19 cellular contexts compared by ENCODE assay signal in genomic region chr21:41658321-41658720, GRCh38.
A peak's percentile ranks its signal among the peaks of the same experiment; 100 is the strongest.
DNase-seq lines count a peak whose midpoint lies in the region; ATAC-seq, FAIRE-seq and TF ChIP-seq lines count a peak whose summit lies in the region.
"Had no signal": no experiment of that assay in that cellular context is flagged by ENCODE, and none has a peak within 500 bp of the region (broad histone marks: within the 10 kb centered on the region; RNA-seq: fewer than 3 reads in every experiment).

No MANE protein-coding gene starts in this region.

- no peak overlapping the region for H4K91ac ChIP-seq in neuronal stem cell (ENCODE audit: low read depth, low read length, poor library complexity)

- no peak overlapping the region for H2BK12ac ChIP-seq in neuronal stem cell (ENCODE audit: low read length)

- no peak overlapping the region for H3K14ac ChIP-seq in neuronal stem cell (ENCODE audit: low read length)

- no peak overlapping the region for H3K4ac ChIP-seq in neuronal stem cell (ENCODE audit: low read length)

- no peak overlapping the region for H3K4me3 Mint-ChIP-seq in naive thymus-derived CD8-positive, alpha-beta T cell
- H3K4me3 Mint-ChIP-seq: CD4-positive, CD25-positive, alpha-beta regulatory T cell had no signal

- no peak for TF ChIP-seq CTCF in bronchial epithelial cell (IDR thresholded peaks at IDR 0.05; ENCODE audit: insufficient read depth, low read length, severe bottlenecking)
- TF ChIP-seq CTCF in keratinocyte (optimal IDR thresholded peaks at IDR 0.05 in 1 of 3, IDR thresholded peaks at IDR 0.05 in 1 of 3, conservative IDR thresholded peaks at IDR 0.05 in 1 of 3; ENCODE audit: extremely low read depth in 1 of 3, insufficient read depth in 2 of 3, low read length in 3 of 3), result no peak

- no peak for TF ChIP-seq POLR2A in H54 (IDR thresholded peaks at IDR 0.05; ENCODE audit: low read depth, low read length)

- no peak overlapping the region for H3K9ac ChIP-seq in keratinocyte (ENCODE audit: control insufficient read depth, extremely low read depth, insufficient read depth, low read length)
- H3K9ac ChIP-seq in neuronal stem cell (ENCODE audit: low read depth, low read length, poor library complexity), result no peak overlapping the region
- H3K9ac ChIP-seq: GM23248 had no signal

- no peak for DNase-seq in bronchial epithelial cell (ENCODE audit: low read depth)
- no peak for DNase-seq in keratinocyte (ENCODE audit: low read depth, low spot score)
- no peak for DNase-seq in neuronal stem cell (ENCODE audit: low spot score)
- no peak for DNase-seq in H54 (ENCODE audit: insufficient read length, low spot score)
- DNase-seq in naive thymus-derived CD8-positive, alpha-beta T cell, result no peak
- no peak for DNase-seq in NCI-H2171 (lab: John Stamatoyannopoulos, UW)
- DNase-seq: CD4-positive, CD25-positive, alpha-beta regulatory T cell; EL; GF-D8; GM23248; HCEC 1CT; IMR-90; NCI-H1105 treated with DMSO at 0.1 percent for 48 hours; NCI-H1694; NCI-H2081; NCI-H446 treated with DMSO at 0.1 percent for 48 hours; NCI-H526 treated with DMSO at 0.1 percent for 48 hours; Right ventricle myocardium superior had no signal

- no peak overlapping the region for H2BK120ac ChIP-seq in neuronal stem cell (ENCODE audit: low read depth, low read length)

- no peak overlapping the region for H3K18ac ChIP-seq in neuronal stem cell (ENCODE audit: low read length)

- no peak overlapping the region for H4K8ac ChIP-seq in neuronal stem cell (ENCODE audit: low read depth, low read length)

- H3K27ac Mint-ChIP-seq in naive thymus-derived CD8-positive, alpha-beta T cell, result no peak overlapping the region
- H3K27ac Mint-ChIP-seq: CD4-positive, CD25-positive, alpha-beta regulatory T cell had no signal

- H3K27me3 ChIP-seq in bronchial epithelial cell (ENCODE audit: control insufficient read depth, insufficient read depth, low read length) (no peaks in the 10 kb centered on the region), keratinocyte (ENCODE audit: control insufficient read depth, extremely low read depth, insufficient read depth, low read length) (no peaks in the 10 kb centered on the region), neuronal stem cell (ENCODE audit: control insufficient read depth in 3 of 3, insufficient read depth in 3 of 3, low read depth in 1 of 3, low read length in 3 of 3) (no peaks in the 10 kb centered on the region)

- no peak overlapping the region for H2AK5ac ChIP-seq in neuronal stem cell (ENCODE audit: low read depth, low read length)

- H3K36me3 Mint-ChIP-seq in naive thymus-derived CD8-positive, alpha-beta T cell, result no peaks in the 10 kb centered on the region
- H3K36me3 Mint-ChIP-seq: CD4-positive, CD25-positive, alpha-beta regulatory T cell had no signal

- no peak overlapping the region for H2BK15ac ChIP-seq in neuronal stem cell (ENCODE audit: low read length)

- WGBS in neuronal stem cell (ENCODE audit: extremely low coverage in 2 of 2, insufficient read length in 2 of 2, insufficient replicate concordance in 1 of 2), 2 donors, result no CpG with 5 or more reads among the region's 5 CpGs

- H3K9me3 ChIP-seq in keratinocyte (ENCODE audit: control insufficient read depth, low read depth, low read length) (no peaks in the 10 kb centered on the region), neuronal stem cell (replicated peaks in 1 of 2; ENCODE audit: control insufficient read depth in 2 of 2, insufficient read depth in 1 of 2, low read depth in 1 of 2, low read length in 2 of 2) (no peaks in the 10 kb centered on the region)

- H3K79me2 ChIP-seq in keratinocyte (ENCODE audit: control insufficient read depth, insufficient read depth, low read length), result no peaks in the 10 kb centered on the region

- H3K27me3 Mint-ChIP-seq in naive thymus-derived CD8-positive, alpha-beta T cell, result peaks cover 2 to 19% (median 8%) of the 10 kb centered on the region in 5 donors

- no peaks in the 10 kb centered on the region for H3K4me1 Mint-ChIP-seq in naive thymus-derived CD8-positive, alpha-beta T cell
- H3K4me1 Mint-ChIP-seq: CD4-positive, CD25-positive, alpha-beta regulatory T cell had no signal

- H3K4me2 ChIP-seq in keratinocyte (ENCODE audit: control insufficient read depth, extremely low read depth, insufficient read depth, low read depth, low read length), result no peak overlapping the region
- H3K4me2 ChIP-seq in neuronal stem cell (ENCODE audit: insufficient read depth, low read length, poor library complexity, severe bottlenecking), result no peak overlapping the region

- H3K4me3 ChIP-seq in bronchial epithelial cell (ENCODE audit: low read depth, low read length), result no peak overlapping the region
- H3K4me3 ChIP-seq in keratinocyte (ENCODE audit: control insufficient read depth in 2 of 3, extremely low read depth in 1 of 3, insufficient read depth in 2 of 3, low read depth in 1 of 3, low read length in 3 of 3), result no peak overlapping the region
- H3K4me3 ChIP-seq in neuronal stem cell (ENCODE audit: low read length in 2 of 2), result no peak overlapping the region
- H3K4me3 ChIP-seq: GM23248 had no signal

- no peaks in the 10 kb centered on the region for H3K79me1 ChIP-seq in neuronal stem cell (ENCODE audit: low read depth, low read length)

- peak; percentile 95 for FAIRE-seq in bronchial epithelial cell (lab: Jason Lieb, UNC)
- peak; percentile 26 for FAIRE-seq in keratinocyte (lab: Jason Lieb, UNC)
- no peak for FAIRE-seq in H54 (lab: Jason Lieb, UNC)

- H3K4me1 ChIP-seq in keratinocyte (ENCODE audit: control insufficient read depth, extremely low read depth, insufficient read depth, low read length), result peaks cover 15% of the 10 kb centered on the region
- peaks cover 3 to 13% of the 10 kb centered on the region in 2 donors for H3K4me1 ChIP-seq in neuronal stem cell (ENCODE audit: control insufficient read depth in 2 of 2, insufficient read depth in 1 of 2, low read depth in 1 of 2, low read length in 2 of 2)

- H4K20me1 ChIP-seq in keratinocyte (ENCODE audit: control insufficient read depth, extremely low read depth, insufficient read depth, low read length), result no peaks in the 10 kb centered on the region

- dilution Hi-C loops in keratinocyte (cut with MboI; ENCODE audit: extremely low pct_ligation_motif_present, low sequenced_read_pairs), result no loop called here

- H3K9me1 ChIP-seq in keratinocyte (ENCODE audit: control insufficient read depth, extremely low read depth, insufficient read depth, low read length), result no peaks in the 10 kb centered on the region

- H3K36me3 ChIP-seq in bronchial epithelial cell (ENCODE audit: control insufficient read depth, insufficient read depth, low read length) (no peaks in the 10 kb centered on the region), keratinocyte (ENCODE audit: control insufficient read depth in 2 of 2, extremely low read depth in 1 of 2, insufficient read depth in 2 of 2, low read length in 2 of 2) (no peaks in the 10 kb centered on the region), neuronal stem cell (replicated peaks in 1 of 2; ENCODE audit: control insufficient read depth in 2 of 2, insufficient read depth in 2 of 2, low read length in 2 of 2) (no peaks in the 10 kb centered on the region)

- H3K27ac ChIP-seq in keratinocyte (ENCODE audit: control insufficient read depth, insufficient read depth, low read length) (no peak overlapping the region), neuronal stem cell (replicated peaks; ENCODE audit: low read length) (no peak overlapping the region)
- H3K27ac ChIP-seq: GM23248 had no signal

- POLR2A ChIA-PET in naive thymus-derived CD8-positive, alpha-beta T cell (lab: Charles Lee), result no interaction called here

- no peak for ATAC-seq in naive thymus-derived CD8-positive, alpha-beta T cell
- no peak for ATAC-seq in HG03039 (IDR thresholded peaks at IDR 0.05; ENCODE audit: unreplicated experiment)

- H3K9me3 Mint-ChIP-seq in naive thymus-derived CD8-positive, alpha-beta T cell, result no peaks in the 10 kb centered on the region

- no peak overlapping the region for H3K23ac ChIP-seq in neuronal stem cell (ENCODE audit: low read depth, low read length, poor library complexity)

- no peak overlapping the region for H2BK5ac ChIP-seq in neuronal stem cell (ENCODE audit: low read length)

- no peak overlapping the region for H2AFZ ChIP-seq in keratinocyte (ENCODE audit: control insufficient read depth, low read length)
- peak overlapping the region; percentile 62 for H2AFZ ChIP-seq in neuronal stem cell (ENCODE audit: low read length)
- H2AFZ ChIP-seq: GM23248 had no signal
